In genomic region chr2:7333189-7333588, GRCh38 we compare ENCODE assay signal across 21 cellular contexts.
"Had no signal": no experiment of that assay in that cellular context is flagged by ENCODE, and none has a peak within 500 bp of the region (broad histone marks: within the 10 kb centered on the region; RNA-seq: fewer than 3 reads in every experiment).

No MANE protein-coding gene starts in this region.

- H3K27ac Mint-ChIP-seq: natural killer cell treated with Interleukin-12 subunit alpha and Interleukin-12 subunit beta and Interleukin-15 and Interleukin-18, amount 100 ng/mL, for 72 hours had no signal

- DNase-seq: colonic mucosa; dermis blood vessel endothelial cell; erythroblast; head of caudate nucleus; hippocampal formation; left colon; left ventricle myocardium superior; mesenchymal stem cell; midbrain; occipital lobe; sigmoid colon; stimulated activated naive CD4-positive, alpha-beta T cell; stomach; thyroid gland; upper lobe of left lung; uterus had no signal

- H2AFZ ChIP-seq: parathyroid adenoma had no signal

- H3K4me3 Mint-ChIP-seq: natural killer cell treated with Interleukin-12 subunit alpha and Interleukin-12 subunit beta and Interleukin-15 and Interleukin-18, amount 100 ng/mL, for 72 hours had no signal

- H3K79me2 ChIP-seq: parathyroid adenoma had no signal

- H3K27ac ChIP-seq: colonic mucosa, parathyroid adenoma, sigmoid colon, skin epidermis, stomach, suprapubic skin, thyroid gland, upper lobe of left lung, uterus had no signal

- H3K4me3 ChIP-seq: colonic mucosa, lung, sigmoid colon, skin epidermis, stomach, suprapubic skin, thyroid gland, upper lobe of left lung, uterus had no signal

- H3K36me3 Mint-ChIP-seq: natural killer cell treated with Interleukin-12 subunit alpha and Interleukin-12 subunit beta and Interleukin-15 and Interleukin-18, amount 100 ng/mL, for 72 hours had no signal

- H3K27me3 ChIP-seq: colonic mucosa, sigmoid colon, suprapubic skin, thyroid gland, upper lobe of left lung, uterus had no signal

- ATAC-seq: left colon; left ventricle myocardium superior; natural killer cell treated with Interleukin-12 subunit alpha and Interleukin-12 subunit beta and Interleukin-15 and Interleukin-18, amount 100 ng/mL, for 72 hours had no signal

- H3K9ac ChIP-seq: parathyroid adenoma had no signal

- H3K9me3 Mint-ChIP-seq: natural killer cell treated with Interleukin-12 subunit alpha and Interleukin-12 subunit beta and Interleukin-15 and Interleukin-18, amount 100 ng/mL, for 72 hours had no signal

- H3K36me3 ChIP-seq: colonic mucosa, sigmoid colon, stomach, suprapubic skin, thyroid gland, upper lobe of left lung, uterus had no signal

- H3K4me1 ChIP-seq: colonic mucosa, parathyroid adenoma, sigmoid colon, stomach, suprapubic skin, thyroid gland, upper lobe of left lung, uterus had no signal

- H3K9me3 ChIP-seq: colonic mucosa, sigmoid colon, stomach, suprapubic skin, thyroid gland, upper lobe of left lung, uterus had no signal
